ENCODE assay signal across 18 cellular contexts in the genomic region with DNA sequence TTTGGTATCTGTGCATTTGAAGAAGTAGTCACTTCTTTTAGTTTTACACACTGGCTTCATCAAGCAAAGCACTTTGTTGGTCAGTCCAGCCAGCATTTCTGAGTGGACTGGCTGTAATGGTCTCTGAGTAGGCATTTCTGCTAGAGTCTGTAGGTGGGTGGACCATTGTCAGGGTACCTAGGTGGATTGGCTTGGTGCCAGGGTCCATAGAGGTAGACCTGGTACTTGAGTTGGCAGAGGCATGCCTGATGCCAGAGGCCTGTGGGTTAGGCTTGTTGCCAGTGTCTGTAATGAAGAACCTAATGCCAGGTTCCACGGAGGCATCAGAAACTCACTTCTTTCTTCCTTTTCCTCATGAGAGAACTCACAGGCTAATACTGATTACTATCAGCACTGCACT.
DNase-seq lines count a peak whose midpoint lies in the region; ATAC-seq and TF ChIP-seq lines count a peak whose summit lies in the region.
"Had no signal": no experiment of that assay in that cellular context is flagged by ENCODE, and none has a peak within 500 bp of the region (broad histone marks: within the 10 kb centered on the region; RNA-seq: fewer than 3 reads in every experiment).

No MANE protein-coding gene starts in this region.

- no peak for ATAC-seq in HG02623 (IDR thresholded peaks at IDR 0.05; ENCODE audit: unreplicated experiment)
- no peak for ATAC-seq in sciatic nerve
- ATAC-seq: HCT116 had no signal

- H3K4me1 ChIP-seq in hepatocyte (ENCODE audit: insufficient read depth): no peaks in the 10 kb centered on the region
- H3K4me1 ChIP-seq: BLaER1 treated with 17β-estradiol and CSF1 and Interleukin-3, amounts not matched to agents 10 nM and 100 nM had no signal

- H3K4me2 ChIP-seq in hepatocyte: no peak overlapping the region
- H3K4me2 ChIP-seq: BLaER1 treated with 17β-estradiol and CSF1 and Interleukin-3, amounts not matched to agents 10 nM and 100 nM; PC-9 had no signal

- H2AFZ ChIP-seq in hepatocyte: no peak overlapping the region
- H2AFZ ChIP-seq: PC-9 had no signal

- no peak overlapping the region for H3K27ac ChIP-seq in hepatocyte
- H3K27ac ChIP-seq: BLaER1 treated with 17β-estradiol and CSF1 and Interleukin-3, amounts not matched to agents 10 nM and 100 nM; PC-9 had no signal

- intact Hi-C loops in sciatic nerve (cut with DNase I): no loop called here

- peaks cover 10% of the 10 kb centered on the region for H3K9me3 ChIP-seq in hepatocyte (ENCODE audit: low read depth)

- H3K27me3 ChIP-seq in hepatocyte: no peaks in the 10 kb centered on the region
- H3K27me3 ChIP-seq: BLaER1 treated with 17β-estradiol and CSF1 and Interleukin-3, amounts not matched to agents 10 nM and 100 nM had no signal

- H3K79me2 ChIP-seq in hepatocyte: no peaks in the 10 kb centered on the region

- DNase-seq in DMS79 (lab: John Stamatoyannopoulos, UW) (peak; percentile 34), DMS79 treated with DMSO at 0.1 percent for 48 hours (lab: John Stamatoyannopoulos, UW) (no peak), NCI-H1105 treated with DMSO at 0.1 percent for 48 hours (lab: John Stamatoyannopoulos, UW) (peak; percentile 97), NCI-H510A (lab: John Stamatoyannopoulos, UW) (peak; percentile 58), hepatocyte (ENCODE audit: low spot score) (peak; percentile 5), sciatic nerve (ENCODE audit: low spot score) (no peak)
- DNase-seq: 8988T; Calu3; CD4-positive, alpha-beta memory T cell; GOT3; IMR-90; NCI-H2081 treated with DMSO at 0.1 percent for 48 hours; NCI-H524 treated with DMSO at 0.1 percent for 48 hours; PC-9; RPMI8226 had no signal

- no peak for TF ChIP-seq CTCF in hepatocyte (IDR thresholded peaks at IDR 0.05; ENCODE audit: poor library complexity)

- H3K4me3 ChIP-seq in hepatocyte: no peak overlapping the region
- H3K4me3 ChIP-seq: BLaER1 treated with 17β-estradiol and CSF1 and Interleukin-3, amounts not matched to agents 10 nM and 100 nM; PC-9 had no signal

- no peaks in the 10 kb centered on the region for H4K20me1 ChIP-seq in hepatocyte (ENCODE audit: insufficient read depth, poor library complexity, severe bottlenecking)
- H4K20me1 ChIP-seq: BLaER1 treated with 17β-estradiol and CSF1 and Interleukin-3, amounts not matched to agents 10 nM and 100 nM had no signal

- WGBS in hepatocyte (ENCODE audit: low lambda C conversion rate, missing lambda C conversion rate): 92% methylated on average over 1 of the region's 1 CpG

- H3K9me2 ChIP-seq in hepatocyte (replicated peaks; ENCODE audit: insufficient read depth): no peaks in the 10 kb centered on the region

- no peaks in the 10 kb centered on the region for H3K36me3 ChIP-seq in hepatocyte (replicated peaks; ENCODE audit: insufficient read depth, low read depth)
- H3K36me3 ChIP-seq: BLaER1 treated with 17β-estradiol and CSF1 and Interleukin-3, amounts not matched to agents 10 nM and 100 nM had no signal

Comparison
In these comparisons a context has a peak if more than half of its experiments do, and no peak if none do; other contexts are left out.
1. DNase-seq: peak in DMS79 (single experiment), NCI-H1105 treated with DMSO at 0.1 percent for 48 hours (single experiment), NCI-H510A (single experiment) and hepatocyte (single experiment); none in DMS79 treated with DMSO at 0.1 percent for 48 hours (single experiment) and sciatic nerve (single experiment).